21 cellular contexts compared by ENCODE assay signal in genomic region chr17:42691021-42691545, GRCh38. TPM values are rescaled to one million over a fixed set of nuclear protein-coding genes. Genes with fewer than 3 reads are reported as not detected.
"Had no signal": no experiment of that assay in that cellular context is flagged by ENCODE, and none has a peak within 500 bp of the region (broad histone marks: within the 10 kb centered on the region; RNA-seq: fewer than 3 reads in every experiment).

No MANE protein-coding gene starts in this region.

- H3K9me3 ChIP-seq: colonic mucosa, esophagus muscularis mucosa, upper lobe of left lung had no signal

- H3K4me3 Mint-ChIP-seq: activated CD4-positive, alpha-beta memory T cell treated with anti-CD3 and anti-CD28 coated beads, Interleukin-2, amount 10 ng/mL, durations not matched to agents 7 days and 5 days; activated naive CD4-positive, alpha-beta T cell treated with anti-CD3 and anti-CD28 coated beads, Interleukin-2, amount 10 ng/mL, durations not matched to agents 7 days and 5 days; brain; effector memory CD8-positive, alpha-beta T cell; immature natural killer cell had no signal

- H3K79me2 ChIP-seq: hepatocyte had no signal

- H3K36me3 ChIP-seq: colonic mucosa had no signal

- H3K27ac Mint-ChIP-seq: activated CD4-positive, alpha-beta memory T cell treated with anti-CD3 and anti-CD28 coated beads, Interleukin-2, amount 10 ng/mL, durations not matched to agents 7 days and 5 days; activated naive CD4-positive, alpha-beta T cell treated with anti-CD3 and anti-CD28 coated beads, Interleukin-2, amount 10 ng/mL, durations not matched to agents 7 days and 5 days; effector memory CD8-positive, alpha-beta T cell; immature natural killer cell had no signal

- H3K4me3 ChIP-seq: colonic mucosa, dorsolateral prefrontal cortex, esophagus muscularis mucosa, hepatocyte, upper lobe of left lung had no signal

- FAIRE-seq: frontal cortex had no signal

- H3K36me3 Mint-ChIP-seq: activated naive CD4-positive, alpha-beta T cell treated with anti-CD3 and anti-CD28 coated beads, Interleukin-2, amount 10 ng/mL, durations not matched to agents 7 days and 5 days had no signal

- H3K27me3 Mint-ChIP-seq: brain; effector memory CD8-positive, alpha-beta T cell had no signal

- ATAC-seq: effector memory CD8-positive, alpha-beta T cell had no signal

- H3K27ac ChIP-seq: colonic mucosa, esophagus muscularis mucosa, hepatocyte, upper lobe of left lung had no signal

- H2AFZ ChIP-seq: hepatocyte had no signal

- H3K27me3 ChIP-seq: colonic mucosa, dorsolateral prefrontal cortex, esophagus muscularis mucosa, hepatocyte, upper lobe of left lung had no signal

- H3K4me1 ChIP-seq: colonic mucosa, esophagus muscularis mucosa, upper lobe of left lung had no signal

- H3K9me3 Mint-ChIP-seq: activated CD4-positive, alpha-beta memory T cell treated with anti-CD3 and anti-CD28 coated beads, Interleukin-2, amount 10 ng/mL, durations not matched to agents 7 days and 5 days; activated naive CD4-positive, alpha-beta T cell treated with anti-CD3 and anti-CD28 coated beads, Interleukin-2, amount 10 ng/mL, durations not matched to agents 7 days and 5 days; brain; effector memory CD8-positive, alpha-beta T cell; immature natural killer cell had no signal

- DNase-seq: activated CD4-positive, alpha-beta memory T cell treated with anti-CD3 and anti-CD28 coated beads, Interleukin-2, amount 10 ng/mL, durations not matched to agents 7 days and 5 days; activated CD4-positive, alpha-beta T cell treated with anti-CD3 and anti-CD28 coated beads for 48 hours; activated effector memory CD4-positive, alpha-beta T cell treated with anti-CD3 and anti-CD28 coated beads, Interleukin-2, amount 50 U/mL, for 16 hours; activated naive CD4-positive, alpha-beta T cell treated with anti-CD3 and anti-CD28 coated beads, Interleukin-2, amount 10 ng/mL, durations not matched to agents 7 days and 5 days; activated T-cell treated with anti-CD3 and anti-CD28 coated beads for 4 hours; aorta; colonic mucosa; dorsolateral prefrontal cortex; effector memory CD8-positive, alpha-beta T cell; glutamatergic neuron; immature natural killer cell; kidney glomerular epithelial cell; stimulated activated CD4-positive, alpha-beta T cell treated with anti-CD3 and anti-CD28 coated beads, Interleukin-2, amount 100 ng/mL, for 48 hours; stimulated activated CD8-positive, alpha-beta memory T cell treated with anti-CD3 and anti-CD28 coated beads, Interleukin-4, amount 100 ng/mL, for 48 hours; stimulated activated naive CD4-positive, alpha-beta T cell treated with Interleukin-2 at 50 U/mL for 16 hours; SW 1271; upper lobe of left lung had no signal

- H3K4me1 Mint-ChIP-seq: activated CD4-positive, alpha-beta memory T cell treated with anti-CD3 and anti-CD28 coated beads, Interleukin-2, amount 10 ng/mL, durations not matched to agents 7 days and 5 days; activated naive CD4-positive, alpha-beta T cell treated with anti-CD3 and anti-CD28 coated beads, Interleukin-2, amount 10 ng/mL, durations not matched to agents 7 days and 5 days; brain; immature natural killer cell had no signal

- H3K4me2 ChIP-seq: hepatocyte had no signal

RNA-seq across cellular contexts. Expression of gene PLEKHH3, which starts 14.3 kb away (rescaled TPM):
- polyA plus RNA-seq: immature natural killer cell had no signal
